ENCODE assay signal across 20 cellular contexts in the genomic region with DNA sequence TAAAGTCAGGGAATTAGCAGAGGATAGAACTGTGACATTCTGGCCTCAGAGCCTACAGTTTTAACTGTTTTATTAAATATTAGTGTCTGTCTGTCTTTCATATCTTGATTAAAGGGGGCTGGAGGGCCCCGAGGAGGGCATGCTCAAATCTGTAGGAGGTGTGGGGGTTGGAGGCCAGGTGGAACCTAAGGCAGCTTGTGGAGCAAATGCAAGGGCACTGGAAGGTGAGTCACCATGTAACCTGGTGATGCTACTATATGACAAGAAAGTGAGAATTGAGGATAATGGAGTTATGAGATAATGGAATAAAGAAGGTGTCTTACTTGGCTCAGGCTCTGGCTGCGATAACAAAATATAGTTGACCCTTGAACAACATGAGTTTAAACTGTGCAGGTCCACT. TPM values are rescaled to one million over a fixed set of nuclear protein-coding genes. Genes with fewer than 3 reads are reported as not detected.
A peak's percentile ranks its signal among the peaks of the same experiment; 100 is the strongest.
DNase-seq lines count a peak whose midpoint lies in the region; ATAC-seq lines count a peak whose summit lies in the region.
"Had no signal": no experiment of that assay in that cellular context is flagged by ENCODE, and none has a peak within 500 bp of the region (broad histone marks: within the 10 kb centered on the region; RNA-seq: fewer than 3 reads in every experiment).

No MANE protein-coding gene starts in this region.

- ATAC-seq in activated CD4-positive, CD25-positive, alpha-beta regulatory T cell treated with anti-CD3 and anti-CD28 coated beads, Interleukin-2, amount 50 U/mL, for 24 hours, result peak; percentile 15 to 28
- peak; percentile 28 to 57 for ATAC-seq in activated naive CD4-positive, alpha-beta T cell treated with anti-CD3 and anti-CD28 coated beads, Interleukin-2, amount 50 U/mL, for 72 hours
- ATAC-seq: heart left ventricle had no signal

- no peaks in the 10 kb centered on the region for H3K9me3 Mint-ChIP-seq in activated naive CD4-positive, alpha-beta T cell treated with anti-CD3 and anti-CD28 coated beads, Interleukin-2, amount 50 U/mL, for 72 hours
- H3K9me3 Mint-ChIP-seq: IgD-negative memory B cell had no signal

- peak overlapping the region in 1 of 2 donors; percentile 54 for H3K27ac Mint-ChIP-seq in activated naive CD4-positive, alpha-beta T cell treated with anti-CD3 and anti-CD28 coated beads, Interleukin-2, amount 50 U/mL, for 72 hours
- H3K27ac Mint-ChIP-seq: IgD-negative memory B cell had no signal

- no peaks in the 10 kb centered on the region for H3K36me3 Mint-ChIP-seq in activated naive CD4-positive, alpha-beta T cell treated with anti-CD3 and anti-CD28 coated beads, Interleukin-2, amount 50 U/mL, for 72 hours

- DNase-seq in activated CD4-positive, CD25-positive, alpha-beta regulatory T cell treated with anti-CD3 and anti-CD28 coated beads, Interleukin-2, amount 50 U/mL, for 72 hours, result no peak
- DNase-seq in activated CD4-positive, alpha-beta T cell treated with anti-CD3 and anti-CD28 coated beads for 48 hours, result peak; percentile 32
- DNase-seq in activated naive CD4-positive, alpha-beta T cell treated with anti-CD3 and anti-CD28 coated beads, Interleukin-2, amount 50 U/mL, for 72 hours (ENCODE audit: low spot score in 2 of 2), result peak in 1 of 2 donors; percentile 15
- DNase-seq in stimulated activated CD4-positive, alpha-beta T cell treated with anti-CD3 and anti-CD28 coated beads, Interleukin-2, amount 100 ng/mL, for 4 hours (ENCODE audit: low read depth), result peak; percentile 33
- DNase-seq in activated gamma-delta T cell treated with Interleukin-2 at 50 U/mL for 16 hours (no peak), COR-L47 (lab: John Stamatoyannopoulos, UW) (no peak), DMS79 (lab: John Stamatoyannopoulos, UW) (no peak)
- DNase-seq: activated CD4-positive, CD25-positive, alpha-beta regulatory T cell; C1 segment of cervical spinal cord; DND-41; H7; heart left ventricle; MM.1S; NCI-H187 treated with DMSO at 0.1 percent for 48 hours; NCI-H510A treated with DMSO at 0.1 percent for 48 hours; ovary; sigmoid colon; upper lobe of left lung had no signal

RNA-seq across cellular contexts. Expression of a gene that starts 27.3 kb away (rescaled TPM):
- 1 to 10 TPM in 1 of 2 donors, under 1 TPM in 1; 0.16 to 1.5 TPM for total RNA-seq in activated naive CD4-positive, alpha-beta T cell treated with anti-CD3 and anti-CD28 coated beads, Interleukin-2, amount 50 U/mL, for 72 hours

RNA-seq across cellular contexts. Expression of a gene that starts 37.1 kb away (rescaled TPM):
- 10 to 100 TPM; 15.5 to 30.5 TPM for total RNA-seq in activated naive CD4-positive, alpha-beta T cell treated with anti-CD3 and anti-CD28 coated beads, Interleukin-2, amount 50 U/mL, for 72 hours

RNA-seq across cellular contexts. Expression of a gene that starts 54.7 kb away (rescaled TPM):
- total RNA-seq in activated naive CD4-positive, alpha-beta T cell treated with anti-CD3 and anti-CD28 coated beads, Interleukin-2, amount 50 U/mL, for 72 hours, result under 1 TPM; 0.19 to 0.36 TPM
- total RNA-seq: sigmoid colon had no signal

Comparison
In these comparisons a context has a peak if more than half of its experiments do, and no peak if none do; other contexts are left out.
1. DNase-seq: peak in activated CD4-positive, alpha-beta T cell treated with anti-CD3 and anti-CD28 coated beads for 48 hours (single experiment) and stimulated activated CD4-positive, alpha-beta T cell treated with anti-CD3 and anti-CD28 coated beads, Interleukin-2, amount 100 ng/mL, for 4 hours (single experiment); none in activated CD4-positive, CD25-positive, alpha-beta regulatory T cell treated with anti-CD3 and anti-CD28 coated beads, Interleukin-2, amount 50 U/mL, for 72 hours (single experiment), activated gamma-delta T cell treated with Interleukin-2 at 50 U/mL for 16 hours (single experiment), COR-L47 (single experiment) and DMS79 (single experiment).